8 cellular contexts compared by ENCODE assay signal in genomic region chr11:67504950-67505561, GRCh38.
DNase-seq lines count a peak whose midpoint lies in the region; ATAC-seq and TF ChIP-seq lines count a peak whose summit lies in the region.

PITPNM1 (minus strand) TSS chr11:67505363; CDS start chr11:67504180, 1,183 bp downstream.

- H3K27ac Mint-ChIP-seq in stimulated activated naive B cell treated with anti-CD40 and anti-IgM and Interleukin-4, amounts not matched to agents 10 μg/mL and 1 μg/mL and 100 μg/mL, for 72 hours = peak within 1 kb of the TSS; percentile 98

- H3K36me3 Mint-ChIP-seq in stimulated activated naive B cell treated with anti-CD40 and anti-IgM and Interleukin-4, amounts not matched to agents 10 μg/mL and 1 μg/mL and 100 μg/mL, for 72 hours = peaks cover 20 to 39% of the 10 kb centered on the region in 2 donors

- peak within 1 kb of the TSS; percentile 65 for H2AFZ ChIP-seq in ACC112 (ENCODE audit: low read length, unreplicated experiment)

- H3K27ac ChIP-seq in ACC112 (ENCODE audit: low read depth, low read length) (peak within 1 kb of the TSS; percentile 81), mucosa of rectum (ENCODE audit: low read depth in 2 of 2, low read length in 2 of 2) (peak within 1 kb of the TSS; percentile 99 to 100)

- H3K9ac ChIP-seq in mucosa of rectum (ENCODE audit: low read depth in 1 of 2, low read length in 2 of 2) = peak within 1 kb of the TSS; percentile 92

- H3K4me3 ChIP-seq in ACC112 (ENCODE audit: low read depth, low read length) (peak within 1 kb of the TSS; percentile 98), mucosa of rectum (ENCODE audit: low read length in 2 of 2) (peak within 1 kb of the TSS; percentile 85 to 87)

- peaks cover 25% of the 10 kb centered on the region for H3K4me1 ChIP-seq in ACC112 (ENCODE audit: control insufficient read depth, insufficient read depth, low read length, unreplicated experiment)
- peaks cover 32 to 37% of the 10 kb centered on the region in 2 donors for H3K4me1 ChIP-seq in mucosa of rectum (ENCODE audit: control insufficient read depth in 2 of 2, insufficient read depth in 2 of 2, low read length in 2 of 2)

- no peak for TF ChIP-seq POLR2A in erythroblast (IDR thresholded peaks at IDR 0.05; ENCODE audit: low read length)

- H3K36me3 ChIP-seq in ACC112 (ENCODE audit: insufficient read depth, low read length) = no peaks in the 10 kb centered on the region
- peaks cover 9 to 14% of the 10 kb centered on the region in 2 donors for H3K36me3 ChIP-seq in mucosa of rectum (ENCODE audit: control insufficient read depth in 2 of 2, insufficient read depth in 2 of 2, low read length in 2 of 2)

- H3K27me3 ChIP-seq in ACC112 (ENCODE audit: insufficient read depth, low read length) (no peaks in the 10 kb centered on the region), mucosa of rectum (ENCODE audit: control insufficient read depth in 2 of 2, insufficient read depth in 2 of 2, low read length in 2 of 2) (no peaks in the 10 kb centered on the region)

- H3K4me1 Mint-ChIP-seq in stimulated activated naive B cell treated with anti-CD40 and anti-IgM and Interleukin-4, amounts not matched to agents 10 μg/mL and 1 μg/mL and 100 μg/mL, for 72 hours = peaks cover 44 to 72% of the 10 kb centered on the region in 2 donors

- H3K9me3 ChIP-seq in mucosa of rectum (ENCODE audit: control insufficient read depth in 2 of 2, low read length in 2 of 2) = no peaks in the 10 kb centered on the region

- peak within 1 kb of the TSS; percentile 87 to 90 for H3K4me3 Mint-ChIP-seq in stimulated activated naive B cell treated with anti-CD40 and anti-IgM and Interleukin-4, amounts not matched to agents 10 μg/mL and 1 μg/mL and 100 μg/mL, for 72 hours

- ATAC-seq in stimulated activated naive B cell treated with anti-CD40 and anti-IgM and Interleukin-4, amounts not matched to agents 10 μg/mL and 1 μg/mL and 100 μg/mL, for 72 hours (replicated peaks) = peak; percentile 19 to 23

- DNase-seq in GM19238 (ENCODE audit: insufficient read length, low spot score) = peak; percentile 88
- peak; percentile 3 for DNase-seq in NCI-H82 treated with DMSO at 0.1 percent for 48 hours (lab: John Stamatoyannopoulos, UW; ENCODE audit: unreplicated experiment)
- peak; percentile 69 for DNase-seq in activated T-cell treated with anti-CD3 and anti-CD28 coated beads for 24 hours (ENCODE audit: low read depth)
- DNase-seq in erythroblast (lab: John Stamatoyannopoulos, UW) = peak; percentile 42 to 50
- peak; percentile 64 for DNase-seq in stimulated activated naive B cell treated with anti-CD40 and anti-IgM and Interleukin-4, amounts not matched to agents 10 μg/mL and 1 μg/mL and 100 μg/mL, for 72 hours
- DNase-seq in KG1 (lab: John Stamatoyannopoulos, UW) = no peak

- H3K9me3 Mint-ChIP-seq in stimulated activated naive B cell treated with anti-CD40 and anti-IgM and Interleukin-4, amounts not matched to agents 10 μg/mL and 1 μg/mL and 100 μg/mL, for 72 hours = no peaks in the 10 kb centered on the region

- H3K79me2 ChIP-seq in ACC112 (ENCODE audit: control insufficient read depth, insufficient read depth, low read length, unreplicated experiment) = peaks cover 9% of the 10 kb centered on the region

- peaks cover 0 to 4% of the 10 kb centered on the region in 2 donors for H3K27me3 Mint-ChIP-seq in stimulated activated naive B cell treated with anti-CD40 and anti-IgM and Interleukin-4, amounts not matched to agents 10 μg/mL and 1 μg/mL and 100 μg/mL, for 72 hours
